ENCODE assay signal across 1 cellular context in the genomic region with DNA sequence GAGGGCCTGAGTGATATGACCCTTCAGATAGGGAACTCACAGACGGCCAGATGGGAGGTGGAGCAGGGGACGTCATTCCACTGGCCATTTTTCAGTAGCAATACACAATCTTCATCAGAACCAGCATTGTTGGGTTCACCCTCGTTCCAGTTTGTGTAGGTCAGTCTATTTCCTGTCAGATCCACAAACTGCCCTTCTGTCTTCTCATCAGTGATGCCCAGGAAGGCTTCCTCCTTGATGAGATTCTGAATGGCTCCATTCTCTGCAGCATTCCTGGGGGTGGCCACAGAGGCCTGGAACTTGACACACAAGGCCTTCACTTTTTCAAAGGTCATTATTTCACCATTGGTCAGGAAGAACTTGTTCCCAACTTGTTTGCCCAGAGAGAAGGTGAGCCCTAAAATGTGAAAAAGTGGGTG.
TF ChIP-seq lines count a peak whose summit lies in the region.

No MANE protein-coding gene starts in this region.

TF ChIP-seq in HepG2, 621 proteins besides CTCF, POLR2A, EP300 and RAD21 (continued from another document and continues in another):
- TF ChIP-seq, protein P1, sequence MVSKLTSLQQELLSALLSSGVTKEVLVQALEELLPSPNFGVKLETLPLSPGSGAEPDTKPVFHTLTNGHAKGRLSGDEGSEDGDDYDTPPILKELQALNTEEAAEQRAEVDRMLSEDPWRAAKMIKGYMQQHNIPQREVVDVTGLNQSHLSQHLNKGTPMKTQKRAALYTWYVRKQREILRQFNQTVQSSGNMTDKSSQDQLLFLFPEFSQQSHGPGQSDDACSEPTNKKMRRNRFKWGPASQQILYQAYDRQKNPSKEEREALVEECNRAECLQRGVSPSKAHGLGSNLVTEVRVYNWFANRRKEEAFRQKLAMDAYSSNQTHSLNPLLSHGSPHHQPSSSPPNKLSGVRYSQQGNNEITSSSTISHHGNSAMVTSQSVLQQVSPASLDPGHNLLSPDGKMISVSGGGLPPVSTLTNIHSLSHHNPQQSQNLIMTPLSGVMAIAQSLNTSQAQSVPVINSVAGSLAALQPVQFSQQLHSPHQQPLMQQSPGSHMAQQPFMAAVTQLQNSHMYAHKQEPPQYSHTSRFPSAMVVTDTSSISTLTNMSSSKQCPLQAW (CRISPR knock-in tag; IDR thresholded peaks at IDR 0.05) = no peak
- TF ChIP-seq ZNF781 (CRISPR knock-in tag; IDR thresholded peaks at IDR 0.05; ENCODE audit: borderline replicate concordance, not compliant biosample characterization) (no peak), ZNF251 (CRISPR knock-in tag; IDR thresholded peaks at IDR 0.05) (no peak), ZNF3 (CRISPR knock-in tag; IDR thresholded peaks at IDR 0.05) (no peak), ZSCAN20 (CRISPR knock-in tag; IDR thresholded peaks at IDR 0.05; ENCODE audit: borderline replicate concordance) (no peak), ZNF484 (CRISPR knock-in tag; IDR thresholded peaks at IDR 0.05; ENCODE audit: borderline replicate concordance, low read depth) (no peak), REXO4 (CRISPR knock-in tag; IDR thresholded peaks at IDR 0.05; ENCODE audit: borderline replicate concordance) (no peak), ZBTB1 (CRISPR knock-in tag; IDR thresholded peaks at IDR 0.05; ENCODE audit: borderline replicate concordance) (no peak), ZNF24 (IDR thresholded peaks at IDR 0.05) (no peak), ZNF496 (CRISPR knock-in tag; IDR thresholded peaks at IDR 0.05; ENCODE audit: insufficient replicate concordance) (no peak), ONECUT2 (CRISPR knock-in tag; IDR thresholded peaks at IDR 0.05) (no peak), ZNF329 (CRISPR knock-in tag; IDR thresholded peaks at IDR 0.05; ENCODE audit: low read depth) (no peak), IRX3 (CRISPR knock-in tag; IDR thresholded peaks at IDR 0.05; ENCODE audit: borderline replicate concordance, low read depth) (no peak), SRY (CRISPR knock-in tag; IDR thresholded peaks at IDR 0.05) (no peak), CC2D1A (CRISPR knock-in tag; IDR thresholded peaks at IDR 0.05) (no peak), BHLHE40 (IDR thresholded peaks at IDR 0.05; ENCODE audit: low read length) (no peak), ZNF891 (CRISPR knock-in tag; IDR thresholded peaks at IDR 0.05) (no peak), ZNF224 (CRISPR knock-in tag; IDR thresholded peaks at IDR 0.05) (no peak), TP53 (CRISPR knock-in tag; conservative IDR thresholded peaks at IDR 0.05) (no peak), SALL2 (CRISPR knock-in tag; IDR thresholded peaks at IDR 0.05) (no peak), ZNF670 (CRISPR knock-in tag; IDR thresholded peaks at IDR 0.05; ENCODE audit: borderline replicate concordance) (no peak), RFXANK (CRISPR knock-in tag; IDR thresholded peaks at IDR 0.05) (no peak), GABPA (IDR thresholded peaks at IDR 0.05; ENCODE audit: low read depth, low read length) (no peak), GABPA (CRISPR knock-in tag; IDR thresholded peaks at IDR 0.05; ENCODE audit: low read depth) (no peak), DNMT3B (CRISPR knock-in tag; conservative IDR thresholded peaks at IDR 0.05) (no peak), ZNF260 (CRISPR knock-in tag; IDR thresholded peaks at IDR 0.05; ENCODE audit: borderline replicate concordance, low read depth) (no peak), ZMYM2 (CRISPR knock-in tag; IDR thresholded peaks at IDR 0.05) (no peak), CBFB (CRISPR knock-in tag; IDR thresholded peaks at IDR 0.05) (0 out of 2 replicates have a peak, but pooled peaks have one; percentile 38), HOXA7 (CRISPR knock-in tag; IDR thresholded peaks at IDR 0.05) (no peak), GABPB1 (CRISPR knock-in tag; IDR thresholded peaks at IDR 0.05) (no peak), ZNF589 (CRISPR knock-in tag; conservative IDR thresholded peaks at IDR 0.05) (no peak), HDAC2 (CRISPR knock-in tag; IDR thresholded peaks at IDR 0.05) (peak; percentile 87), ZNF652 (CRISPR knock-in tag; IDR thresholded peaks at IDR 0.05; ENCODE audit: borderline replicate concordance, low read depth) (no peak), ZNF577 (CRISPR knock-in tag; IDR thresholded peaks at IDR 0.05; ENCODE audit: borderline replicate concordance, low read depth) (no peak)
- TF ChIP-seq, protein P2, sequence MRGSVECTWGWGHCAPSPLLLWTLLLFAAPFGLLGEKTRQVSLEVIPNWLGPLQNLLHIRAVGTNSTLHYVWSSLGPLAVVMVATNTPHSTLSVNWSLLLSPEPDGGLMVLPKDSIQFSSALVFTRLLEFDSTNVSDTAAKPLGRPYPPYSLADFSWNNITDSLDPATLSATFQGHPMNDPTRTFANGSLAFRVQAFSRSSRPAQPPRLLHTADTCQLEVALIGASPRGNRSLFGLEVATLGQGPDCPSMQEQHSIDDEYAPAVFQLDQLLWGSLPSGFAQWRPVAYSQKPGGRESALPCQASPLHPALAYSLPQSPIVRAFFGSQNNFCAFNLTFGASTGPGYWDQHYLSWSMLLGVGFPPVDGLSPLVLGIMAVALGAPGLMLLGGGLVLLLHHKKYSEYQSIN (CRISPR knock-in tag; IDR thresholded peaks at IDR 0.05; ENCODE audit: borderline replicate concordance) = no peak
- TF ChIP-seq, protein P3, sequence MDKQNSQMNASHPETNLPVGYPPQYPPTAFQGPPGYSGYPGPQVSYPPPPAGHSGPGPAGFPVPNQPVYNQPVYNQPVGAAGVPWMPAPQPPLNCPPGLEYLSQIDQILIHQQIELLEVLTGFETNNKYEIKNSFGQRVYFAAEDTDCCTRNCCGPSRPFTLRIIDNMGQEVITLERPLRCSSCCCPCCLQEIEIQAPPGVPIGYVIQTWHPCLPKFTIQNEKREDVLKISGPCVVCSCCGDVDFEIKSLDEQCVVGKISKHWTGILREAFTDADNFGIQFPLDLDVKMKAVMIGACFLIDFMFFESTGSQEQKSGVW (CRISPR knock-in tag; IDR thresholded peaks at IDR 0.05; ENCODE audit: borderline replicate concordance) = no peak
- TF ChIP-seq, protein P4, sequence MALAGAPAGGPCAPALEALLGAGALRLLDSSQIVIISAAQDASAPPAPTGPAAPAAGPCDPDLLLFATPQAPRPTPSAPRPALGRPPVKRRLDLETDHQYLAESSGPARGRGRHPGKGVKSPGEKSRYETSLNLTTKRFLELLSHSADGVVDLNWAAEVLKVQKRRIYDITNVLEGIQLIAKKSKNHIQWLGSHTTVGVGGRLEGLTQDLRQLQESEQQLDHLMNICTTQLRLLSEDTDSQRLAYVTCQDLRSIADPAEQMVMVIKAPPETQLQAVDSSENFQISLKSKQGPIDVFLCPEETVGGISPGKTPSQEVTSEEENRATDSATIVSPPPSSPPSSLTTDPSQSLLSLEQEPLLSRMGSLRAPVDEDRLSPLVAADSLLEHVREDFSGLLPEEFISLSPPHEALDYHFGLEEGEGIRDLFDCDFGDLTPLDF (CRISPR knock-in tag; IDR thresholded peaks at IDR 0.05) = no peak
- TF ChIP-seq, protein P5, sequence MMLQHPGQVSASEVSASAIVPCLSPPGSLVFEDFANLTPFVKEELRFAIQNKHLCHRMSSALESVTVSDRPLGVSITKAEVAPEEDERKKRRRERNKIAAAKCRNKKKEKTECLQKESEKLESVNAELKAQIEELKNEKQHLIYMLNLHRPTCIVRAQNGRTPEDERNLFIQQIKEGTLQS (CRISPR knock-in tag; IDR thresholded peaks at IDR 0.05) = no peak
- TF ChIP-seq, protein P6, sequence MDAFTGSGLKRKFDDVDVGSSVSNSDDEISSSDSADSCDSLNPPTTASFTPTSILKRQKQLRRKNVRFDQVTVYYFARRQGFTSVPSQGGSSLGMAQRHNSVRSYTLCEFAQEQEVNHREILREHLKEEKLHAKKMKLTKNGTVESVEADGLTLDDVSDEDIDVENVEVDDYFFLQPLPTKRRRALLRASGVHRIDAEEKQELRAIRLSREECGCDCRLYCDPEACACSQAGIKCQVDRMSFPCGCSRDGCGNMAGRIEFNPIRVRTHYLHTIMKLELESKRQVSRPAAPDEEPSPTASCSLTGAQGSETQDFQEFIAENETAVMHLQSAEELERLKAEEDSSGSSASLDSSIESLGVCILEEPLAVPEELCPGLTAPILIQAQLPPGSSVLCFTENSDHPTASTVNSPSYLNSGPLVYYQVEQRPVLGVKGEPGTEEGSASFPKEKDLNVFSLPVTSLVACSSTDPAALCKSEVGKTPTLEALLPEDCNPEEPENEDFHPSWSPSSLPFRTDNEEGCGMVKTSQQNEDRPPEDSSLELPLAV (CRISPR knock-in tag; conservative IDR thresholded peaks at IDR 0.05; ENCODE audit: low read depth) = no peak
- TF ChIP-seq, protein P7, sequence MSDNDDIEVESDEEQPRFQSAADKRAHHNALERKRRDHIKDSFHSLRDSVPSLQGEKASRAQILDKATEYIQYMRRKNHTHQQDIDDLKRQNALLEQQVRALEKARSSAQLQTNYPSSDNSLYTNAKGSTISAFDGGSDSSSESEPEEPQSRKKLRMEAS (IDR thresholded peaks at IDR 0.05) = no peak
- TF ChIP-seq, protein P8, sequence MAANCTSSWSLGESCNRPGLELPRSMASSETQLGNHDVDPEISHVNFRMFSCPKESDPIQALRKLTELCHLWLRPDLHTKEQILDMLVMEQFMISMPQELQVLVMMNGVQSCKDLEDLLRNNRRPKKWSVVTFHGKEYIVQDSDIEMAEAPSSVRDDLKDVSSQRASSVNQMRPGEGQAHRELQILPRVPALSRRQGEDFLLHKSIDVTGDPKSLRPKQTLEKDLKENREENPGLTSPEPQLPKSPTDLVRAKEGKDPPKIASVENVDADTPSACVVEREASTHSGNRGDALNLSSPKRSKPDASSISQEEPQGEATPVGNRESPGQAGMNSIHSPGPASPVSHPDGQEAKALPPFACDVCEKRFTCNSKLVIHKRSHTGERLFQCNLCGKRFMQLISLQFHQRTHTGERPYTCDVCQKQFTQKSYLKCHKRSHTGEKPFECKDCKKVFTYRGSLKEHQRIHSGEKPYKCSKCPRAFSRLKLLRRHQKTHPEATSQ (CRISPR knock-in tag; IDR thresholded peaks at IDR 0.05; ENCODE audit: borderline replicate concordance) = 0 out of 2 replicates have a peak, but pooled peaks have one; percentile 7
- TF ChIP-seq, protein P9, sequence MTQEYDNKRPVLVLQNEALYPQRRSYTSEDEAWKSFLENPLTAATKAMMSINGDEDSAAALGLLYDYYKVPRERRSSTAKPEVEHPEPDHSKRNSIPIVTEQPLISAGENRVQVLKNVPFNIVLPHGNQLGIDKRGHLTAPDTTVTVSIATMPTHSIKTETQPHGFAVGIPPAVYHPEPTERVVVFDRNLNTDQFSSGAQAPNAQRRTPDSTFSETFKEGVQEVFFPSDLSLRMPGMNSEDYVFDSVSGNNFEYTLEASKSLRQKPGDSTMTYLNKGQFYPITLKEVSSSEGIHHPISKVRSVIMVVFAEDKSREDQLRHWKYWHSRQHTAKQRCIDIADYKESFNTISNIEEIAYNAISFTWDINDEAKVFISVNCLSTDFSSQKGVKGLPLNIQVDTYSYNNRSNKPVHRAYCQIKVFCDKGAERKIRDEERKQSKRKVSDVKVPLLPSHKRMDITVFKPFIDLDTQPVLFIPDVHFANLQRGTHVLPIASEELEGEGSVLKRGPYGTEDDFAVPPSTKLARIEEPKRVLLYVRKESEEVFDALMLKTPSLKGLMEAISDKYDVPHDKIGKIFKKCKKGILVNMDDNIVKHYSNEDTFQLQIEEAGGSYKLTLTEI (CRISPR knock-in tag; conservative IDR thresholded peaks at IDR 0.05) = no peak
- TF ChIP-seq, protein P10, sequence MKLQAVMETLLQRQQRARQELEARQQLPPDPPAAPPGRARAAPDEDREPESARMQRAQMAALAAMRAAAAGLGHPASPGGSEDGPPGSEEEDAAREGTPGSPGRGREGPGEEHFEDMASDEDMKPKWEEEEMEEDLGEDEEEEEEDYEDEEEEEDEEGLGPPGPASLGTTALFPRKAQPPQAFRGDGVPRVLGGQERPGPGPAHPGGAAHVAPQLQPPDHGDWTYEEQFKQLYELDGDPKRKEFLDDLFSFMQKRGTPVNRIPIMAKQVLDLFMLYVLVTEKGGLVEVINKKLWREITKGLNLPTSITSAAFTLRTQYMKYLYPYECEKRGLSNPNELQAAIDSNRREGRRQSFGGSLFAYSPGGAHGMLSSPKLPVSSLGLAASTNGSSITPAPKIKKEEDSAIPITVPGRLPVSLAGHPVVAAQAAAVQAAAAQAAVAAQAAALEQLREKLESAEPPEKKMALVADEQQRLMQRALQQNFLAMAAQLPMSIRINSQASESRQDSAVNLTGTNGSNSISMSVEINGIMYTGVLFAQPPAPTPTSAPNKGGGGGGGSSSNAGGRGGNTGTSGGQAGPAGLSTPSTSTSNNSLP (IDR thresholded peaks at IDR 0.05; ENCODE audit: low read depth, low read length) = no peak
- TF ChIP-seq, protein P11, sequence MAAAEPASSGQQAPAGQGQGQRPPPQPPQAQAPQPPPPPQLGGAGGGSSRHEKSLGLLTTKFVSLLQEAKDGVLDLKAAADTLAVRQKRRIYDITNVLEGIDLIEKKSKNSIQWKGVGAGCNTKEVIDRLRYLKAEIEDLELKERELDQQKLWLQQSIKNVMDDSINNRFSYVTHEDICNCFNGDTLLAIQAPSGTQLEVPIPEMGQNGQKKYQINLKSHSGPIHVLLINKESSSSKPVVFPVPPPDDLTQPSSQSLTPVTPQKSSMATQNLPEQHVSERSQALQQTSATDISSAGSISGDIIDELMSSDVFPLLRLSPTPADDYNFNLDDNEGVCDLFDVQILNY (CRISPR knock-in tag; conservative IDR thresholded peaks at IDR 0.05) = no peak
- TF ChIP-seq, protein P12, sequence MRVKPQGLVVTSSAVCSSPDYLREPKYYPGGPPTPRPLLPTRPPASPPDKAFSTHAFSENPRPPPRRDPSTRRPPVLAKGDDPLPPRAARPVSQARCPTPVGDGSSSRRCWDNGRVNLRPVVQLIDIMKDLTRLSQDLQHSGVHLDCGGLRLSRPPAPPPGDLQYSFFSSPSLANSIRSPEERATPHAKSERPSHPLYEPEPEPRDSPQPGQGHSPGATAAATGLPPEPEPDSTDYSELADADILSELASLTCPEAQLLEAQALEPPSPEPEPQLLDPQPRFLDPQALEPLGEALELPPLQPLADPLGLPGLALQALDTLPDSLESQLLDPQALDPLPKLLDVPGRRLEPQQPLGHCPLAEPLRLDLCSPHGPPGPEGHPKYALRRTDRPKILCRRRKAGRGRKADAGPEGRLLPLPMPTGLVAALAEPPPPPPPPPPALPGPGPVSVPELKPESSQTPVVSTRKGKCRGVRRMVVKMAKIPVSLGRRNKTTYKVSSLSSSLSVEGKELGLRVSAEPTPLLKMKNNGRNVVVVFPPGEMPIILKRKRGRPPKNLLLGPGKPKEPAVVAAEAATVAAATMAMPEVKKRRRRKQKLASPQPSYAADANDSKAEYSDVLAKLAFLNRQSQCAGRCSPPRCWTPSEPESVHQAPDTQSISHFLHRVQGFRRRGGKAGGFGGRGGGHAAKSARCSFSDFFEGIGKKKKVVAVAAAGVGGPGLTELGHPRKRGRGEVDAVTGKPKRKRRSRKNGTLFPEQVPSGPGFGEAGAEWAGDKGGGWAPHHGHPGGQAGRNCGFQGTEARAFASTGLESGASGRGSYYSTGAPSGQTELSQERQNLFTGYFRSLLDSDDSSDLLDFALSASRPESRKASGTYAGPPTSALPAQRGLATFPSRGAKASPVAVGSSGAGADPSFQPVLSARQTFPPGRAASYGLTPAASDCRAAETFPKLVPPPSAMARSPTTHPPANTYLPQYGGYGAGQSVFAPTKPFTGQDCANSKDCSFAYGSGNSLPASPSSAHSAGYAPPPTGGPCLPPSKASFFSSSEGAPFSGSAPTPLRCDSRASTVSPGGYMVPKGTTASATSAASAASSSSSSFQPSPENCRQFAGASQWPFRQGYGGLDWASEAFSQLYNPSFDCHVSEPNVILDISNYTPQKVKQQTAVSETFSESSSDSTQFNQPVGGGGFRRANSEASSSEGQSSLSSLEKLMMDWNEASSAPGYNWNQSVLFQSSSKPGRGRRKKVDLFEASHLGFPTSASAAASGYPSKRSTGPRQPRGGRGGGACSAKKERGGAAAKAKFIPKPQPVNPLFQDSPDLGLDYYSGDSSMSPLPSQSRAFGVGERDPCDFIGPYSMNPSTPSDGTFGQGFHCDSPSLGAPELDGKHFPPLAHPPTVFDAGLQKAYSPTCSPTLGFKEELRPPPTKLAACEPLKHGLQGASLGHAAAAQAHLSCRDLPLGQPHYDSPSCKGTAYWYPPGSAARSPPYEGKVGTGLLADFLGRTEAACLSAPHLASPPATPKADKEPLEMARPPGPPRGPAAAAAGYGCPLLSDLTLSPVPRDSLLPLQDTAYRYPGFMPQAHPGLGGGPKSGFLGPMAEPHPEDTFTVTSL (CRISPR knock-in tag; IDR thresholded peaks at IDR 0.05; ENCODE audit: borderline replicate concordance) = peak; percentile 37; the same call in 1 of the 2 replicates
